ENCODE assay signal across 3 cellular contexts in the genomic region with DNA sequence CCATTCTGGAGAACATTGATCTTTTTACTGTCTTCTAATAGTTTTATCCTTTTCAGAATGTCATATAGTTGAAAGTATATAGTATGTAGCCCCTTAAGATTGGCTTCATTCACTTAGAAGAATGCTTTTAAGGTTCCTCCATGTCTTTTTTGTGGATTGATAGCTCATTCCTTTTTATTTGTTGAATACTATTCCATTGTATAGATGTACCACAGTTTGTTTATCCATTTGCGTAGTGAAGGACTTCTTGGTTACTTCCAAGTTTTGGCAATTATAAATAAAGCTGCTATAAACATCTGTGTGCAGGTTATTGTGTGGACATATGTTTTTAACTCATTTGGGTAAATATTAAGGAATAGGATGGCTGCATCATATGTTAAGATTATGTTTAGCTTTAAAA.
TF ChIP-seq lines count a peak whose summit lies in the region.

No MANE protein-coding gene starts in this region.

TF ChIP-seq in SK-N-SH treated with all-trans-retinoic acid at 6 μM for 48 hours, 23 proteins besides CTCF, POLR2A, EP300 and RAD21:
- TF ChIP-seq ZNF565 (CRISPR knock-in tag; conservative IDR thresholded peaks at IDR 0.05; ENCODE audit: low read depth): no peak
- peak; percentile 99 for TF ChIP-seq ZNF8 (CRISPR knock-in tag; IDR thresholded peaks at IDR 0.05)
- no peak for TF ChIP-seq ARNTL (CRISPR knock-in tag; IDR thresholded peaks at IDR 0.05; ENCODE audit: borderline replicate concordance, low read depth)
- TF ChIP-seq, protein P1, sequence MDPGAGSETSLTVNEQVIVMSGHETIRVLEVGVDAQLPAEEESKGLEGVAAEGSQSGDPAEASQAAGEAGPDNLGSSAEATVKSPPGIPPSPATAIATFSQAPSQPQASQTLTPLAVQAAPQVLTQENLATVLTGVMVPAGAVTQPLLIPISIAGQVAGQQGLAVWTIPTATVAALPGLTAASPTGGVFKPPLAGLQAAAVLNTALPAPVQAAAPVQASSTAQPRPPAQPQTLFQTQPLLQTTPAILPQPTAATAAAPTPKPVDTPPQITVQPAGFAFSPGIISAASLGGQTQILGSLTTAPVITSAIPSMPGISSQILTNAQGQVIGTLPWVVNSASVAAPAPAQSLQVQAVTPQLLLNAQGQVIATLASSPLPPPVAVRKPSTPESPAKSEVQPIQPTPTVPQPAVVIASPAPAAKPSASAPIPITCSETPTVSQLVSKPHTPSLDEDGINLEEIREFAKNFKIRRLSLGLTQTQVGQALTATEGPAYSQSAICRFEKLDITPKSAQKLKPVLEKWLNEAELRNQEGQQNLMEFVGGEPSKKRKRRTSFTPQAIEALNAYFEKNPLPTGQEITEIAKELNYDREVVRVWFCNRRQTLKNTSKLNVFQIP (CRISPR knock-in tag; IDR thresholded peaks at IDR 0.05; ENCODE audit: borderline replicate concordance, low read depth): no peak

TF ChIP-seq in SK-N-SH, 30 proteins besides CTCF, POLR2A, EP300 and RAD21:
- TF ChIP-seq, protein P2, sequence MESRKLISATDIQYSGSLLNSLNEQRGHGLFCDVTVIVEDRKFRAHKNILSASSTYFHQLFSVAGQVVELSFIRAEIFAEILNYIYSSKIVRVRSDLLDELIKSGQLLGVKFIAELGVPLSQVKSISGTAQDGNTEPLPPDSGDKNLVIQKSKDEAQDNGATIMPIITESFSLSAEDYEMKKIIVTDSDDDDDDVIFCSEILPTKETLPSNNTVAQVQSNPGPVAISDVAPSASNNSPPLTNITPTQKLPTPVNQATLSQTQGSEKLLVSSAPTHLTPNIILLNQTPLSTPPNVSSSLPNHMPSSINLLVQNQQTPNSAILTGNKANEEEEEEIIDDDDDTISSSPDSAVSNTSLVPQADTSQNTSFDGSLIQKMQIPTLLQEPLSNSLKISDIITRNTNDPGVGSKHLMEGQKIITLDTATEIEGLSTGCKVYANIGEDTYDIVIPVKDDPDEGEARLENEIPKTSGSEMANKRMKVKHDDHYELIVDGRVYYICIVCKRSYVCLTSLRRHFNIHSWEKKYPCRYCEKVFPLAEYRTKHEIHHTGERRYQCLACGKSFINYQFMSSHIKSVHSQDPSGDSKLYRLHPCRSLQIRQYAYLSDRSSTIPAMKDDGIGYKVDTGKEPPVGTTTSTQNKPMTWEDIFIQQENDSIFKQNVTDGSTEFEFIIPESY (IDR thresholded peaks at IDR 0.05; ENCODE audit: borderline replicate concordance, low read depth): no peak
- no peak for TF ChIP-seq YY1 (IDR thresholded peaks at IDR 0.05; ENCODE audit: low read depth)
- TF ChIP-seq FOSL2 (IDR thresholded peaks at IDR 0.05; ENCODE audit: borderline replicate concordance, low read depth): no peak
- no peak for TF ChIP-seq SMC3 (IDR thresholded peaks at IDR 0.05; ENCODE audit: low read depth, low read length)
- no peak for TF ChIP-seq RCOR1 (IDR thresholded peaks at IDR 0.05; ENCODE audit: low read length)
- TF ChIP-seq, protein P3, sequence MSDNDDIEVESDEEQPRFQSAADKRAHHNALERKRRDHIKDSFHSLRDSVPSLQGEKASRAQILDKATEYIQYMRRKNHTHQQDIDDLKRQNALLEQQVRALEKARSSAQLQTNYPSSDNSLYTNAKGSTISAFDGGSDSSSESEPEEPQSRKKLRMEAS (IDR thresholded peaks at IDR 0.05; ENCODE audit: low read depth): no peak
- TF ChIP-seq, protein P4, sequence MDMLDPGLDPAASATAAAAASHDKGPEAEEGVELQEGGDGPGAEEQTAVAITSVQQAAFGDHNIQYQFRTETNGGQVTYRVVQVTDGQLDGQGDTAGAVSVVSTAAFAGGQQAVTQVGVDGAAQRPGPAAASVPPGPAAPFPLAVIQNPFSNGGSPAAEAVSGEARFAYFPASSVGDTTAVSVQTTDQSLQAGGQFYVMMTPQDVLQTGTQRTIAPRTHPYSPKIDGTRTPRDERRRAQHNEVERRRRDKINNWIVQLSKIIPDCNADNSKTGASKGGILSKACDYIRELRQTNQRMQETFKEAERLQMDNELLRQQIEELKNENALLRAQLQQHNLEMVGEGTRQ (IDR thresholded peaks at IDR 0.05; ENCODE audit: borderline replicate concordance, low read depth, low read length): no peak
- TF ChIP-seq, protein P5, sequence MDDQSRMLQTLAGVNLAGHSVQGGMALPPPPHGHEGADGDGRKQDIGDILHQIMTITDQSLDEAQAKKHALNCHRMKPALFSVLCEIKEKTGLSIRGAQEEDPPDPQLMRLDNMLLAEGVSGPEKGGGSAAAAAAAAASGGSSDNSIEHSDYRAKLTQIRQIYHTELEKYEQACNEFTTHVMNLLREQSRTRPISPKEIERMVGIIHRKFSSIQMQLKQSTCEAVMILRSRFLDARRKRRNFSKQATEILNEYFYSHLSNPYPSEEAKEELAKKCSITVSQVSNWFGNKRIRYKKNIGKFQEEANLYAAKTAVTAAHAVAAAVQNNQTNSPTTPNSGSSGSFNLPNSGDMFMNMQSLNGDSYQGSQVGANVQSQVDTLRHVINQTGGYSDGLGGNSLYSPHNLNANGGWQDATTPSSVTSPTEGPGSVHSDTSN (IDR thresholded peaks at IDR 0.05): no peak
- no peak for TF ChIP-seq MXI1 (IDR thresholded peaks at IDR 0.05; ENCODE audit: low read depth, low read length)

TF ChIP-seq in K562, 482 proteins besides CTCF, POLR2A, EP300 and RAD21:
- TF ChIP-seq SMARCA5 (IDR thresholded peaks at IDR 0.05) (peak; percentile 54; the same call in 1 of the 2 replicates), ZNF146 (CRISPR knock-in tag; IDR thresholded peaks at IDR 0.05; ENCODE audit: unreplicated experiment) (peak; percentile 90), RBM25 (IDR thresholded peaks at IDR 0.05; ENCODE audit: low read depth, low read length, severe bottlenecking) (peak; percentile 78), KDM1A (IDR thresholded peaks at IDR 0.05) (0 out of 4 replicates have a peak, but pooled peaks of 1 of the 2 experiments have one; percentile 22), TGIF2 (CRISPR knock-in tag; IDR thresholded peaks at IDR 0.05) (no peak), ZNF589 (CRISPR knock-in tag; IDR thresholded peaks at IDR 0.05; ENCODE audit: low read depth) (no peak), ZBTB1 (CRISPR knock-in tag; IDR thresholded peaks at IDR 0.05; ENCODE audit: borderline replicate concordance, low read depth) (no peak), ZNF586 (CRISPR knock-in tag; conservative IDR thresholded peaks at IDR 0.05) (no peak), ELF4 (CRISPR knock-in tag; IDR thresholded peaks at IDR 0.05) (no peak), ZNF696 (CRISPR knock-in tag; conservative IDR thresholded peaks at IDR 0.05) (no peak), TCF7L2 (IDR thresholded peaks at IDR 0.05; ENCODE audit: low read depth, low read length) (no peak), PML (IDR thresholded peaks at IDR 0.05; ENCODE audit: low read length) (no peak), CBX3 (IDR thresholded peaks at IDR 0.05; ENCODE audit: borderline replicate concordance in 1 of 2, low read length in 2 of 2) (peak in 1 of 2 experiments; percentile 68; a peak in 2 of 3 replicates), HIVEP1 (CRISPR knock-in tag; IDR thresholded peaks at IDR 0.05) (no peak), XRCC3 (IDR thresholded peaks at IDR 0.05) (no peak)
- TF ChIP-seq, protein P6, sequence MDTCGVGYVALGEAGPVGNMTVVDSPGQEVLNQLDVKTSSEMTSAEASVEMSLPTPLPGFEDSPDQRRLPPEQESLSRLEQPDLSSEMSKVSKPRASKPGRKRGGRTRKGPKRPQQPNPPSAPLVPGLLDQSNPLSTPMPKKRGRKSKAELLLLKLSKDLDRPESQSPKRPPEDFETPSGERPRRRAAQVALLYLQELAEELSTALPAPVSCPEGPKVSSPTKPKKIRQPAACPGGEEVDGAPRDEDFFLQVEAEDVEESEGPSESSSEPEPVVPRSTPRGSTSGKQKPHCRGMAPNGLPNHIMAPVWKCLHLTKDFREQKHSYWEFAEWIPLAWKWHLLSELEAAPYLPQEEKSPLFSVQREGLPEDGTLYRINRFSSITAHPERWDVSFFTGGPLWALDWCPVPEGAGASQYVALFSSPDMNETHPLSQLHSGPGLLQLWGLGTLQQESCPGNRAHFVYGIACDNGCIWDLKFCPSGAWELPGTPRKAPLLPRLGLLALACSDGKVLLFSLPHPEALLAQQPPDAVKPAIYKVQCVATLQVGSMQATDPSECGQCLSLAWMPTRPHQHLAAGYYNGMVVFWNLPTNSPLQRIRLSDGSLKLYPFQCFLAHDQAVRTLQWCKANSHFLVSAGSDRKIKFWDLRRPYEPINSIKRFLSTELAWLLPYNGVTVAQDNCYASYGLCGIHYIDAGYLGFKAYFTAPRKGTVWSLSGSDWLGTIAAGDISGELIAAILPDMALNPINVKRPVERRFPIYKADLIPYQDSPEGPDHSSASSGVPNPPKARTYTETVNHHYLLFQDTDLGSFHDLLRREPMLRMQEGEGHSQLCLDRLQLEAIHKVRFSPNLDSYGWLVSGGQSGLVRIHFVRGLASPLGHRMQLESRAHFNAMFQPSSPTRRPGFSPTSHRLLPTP (IDR thresholded peaks at IDR 0.05; ENCODE audit: borderline replicate concordance, extremely low read depth, insufficient read length): no peak
- TF ChIP-seq, protein P7, sequence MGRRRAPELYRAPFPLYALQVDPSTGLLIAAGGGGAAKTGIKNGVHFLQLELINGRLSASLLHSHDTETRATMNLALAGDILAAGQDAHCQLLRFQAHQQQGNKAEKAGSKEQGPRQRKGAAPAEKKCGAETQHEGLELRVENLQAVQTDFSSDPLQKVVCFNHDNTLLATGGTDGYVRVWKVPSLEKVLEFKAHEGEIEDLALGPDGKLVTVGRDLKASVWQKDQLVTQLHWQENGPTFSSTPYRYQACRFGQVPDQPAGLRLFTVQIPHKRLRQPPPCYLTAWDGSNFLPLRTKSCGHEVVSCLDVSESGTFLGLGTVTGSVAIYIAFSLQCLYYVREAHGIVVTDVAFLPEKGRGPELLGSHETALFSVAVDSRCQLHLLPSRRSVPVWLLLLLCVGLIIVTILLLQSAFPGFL (CRISPR knock-in tag; IDR thresholded peaks at IDR 0.05): no peak
- TF ChIP-seq, protein P8, sequence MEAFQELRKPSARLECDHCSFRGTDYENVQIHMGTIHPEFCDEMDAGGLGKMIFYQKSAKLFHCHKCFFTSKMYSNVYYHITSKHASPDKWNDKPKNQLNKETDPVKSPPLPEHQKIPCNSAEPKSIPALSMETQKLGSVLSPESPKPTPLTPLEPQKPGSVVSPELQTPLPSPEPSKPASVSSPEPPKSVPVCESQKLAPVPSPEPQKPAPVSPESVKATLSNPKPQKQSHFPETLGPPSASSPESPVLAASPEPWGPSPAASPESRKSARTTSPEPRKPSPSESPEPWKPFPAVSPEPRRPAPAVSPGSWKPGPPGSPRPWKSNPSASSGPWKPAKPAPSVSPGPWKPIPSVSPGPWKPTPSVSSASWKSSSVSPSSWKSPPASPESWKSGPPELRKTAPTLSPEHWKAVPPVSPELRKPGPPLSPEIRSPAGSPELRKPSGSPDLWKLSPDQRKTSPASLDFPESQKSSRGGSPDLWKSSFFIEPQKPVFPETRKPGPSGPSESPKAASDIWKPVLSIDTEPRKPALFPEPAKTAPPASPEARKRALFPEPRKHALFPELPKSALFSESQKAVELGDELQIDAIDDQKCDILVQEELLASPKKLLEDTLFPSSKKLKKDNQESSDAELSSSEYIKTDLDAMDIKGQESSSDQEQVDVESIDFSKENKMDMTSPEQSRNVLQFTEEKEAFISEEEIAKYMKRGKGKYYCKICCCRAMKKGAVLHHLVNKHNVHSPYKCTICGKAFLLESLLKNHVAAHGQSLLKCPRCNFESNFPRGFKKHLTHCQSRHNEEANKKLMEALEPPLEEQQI (IDR thresholded peaks at IDR 0.05): no peak
- TF ChIP-seq, protein P9, sequence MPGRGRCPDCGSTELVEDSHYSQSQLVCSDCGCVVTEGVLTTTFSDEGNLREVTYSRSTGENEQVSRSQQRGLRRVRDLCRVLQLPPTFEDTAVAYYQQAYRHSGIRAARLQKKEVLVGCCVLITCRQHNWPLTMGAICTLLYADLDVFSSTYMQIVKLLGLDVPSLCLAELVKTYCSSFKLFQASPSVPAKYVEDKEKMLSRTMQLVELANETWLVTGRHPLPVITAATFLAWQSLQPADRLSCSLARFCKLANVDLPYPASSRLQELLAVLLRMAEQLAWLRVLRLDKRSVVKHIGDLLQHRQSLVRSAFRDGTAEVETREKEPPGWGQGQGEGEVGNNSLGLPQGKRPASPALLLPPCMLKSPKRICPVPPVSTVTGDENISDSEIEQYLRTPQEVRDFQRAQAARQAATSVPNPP (IDR thresholded peaks at IDR 0.05; ENCODE audit: borderline replicate concordance, insufficient read depth, insufficient read length): no peak
